In the genomic region with DNA sequence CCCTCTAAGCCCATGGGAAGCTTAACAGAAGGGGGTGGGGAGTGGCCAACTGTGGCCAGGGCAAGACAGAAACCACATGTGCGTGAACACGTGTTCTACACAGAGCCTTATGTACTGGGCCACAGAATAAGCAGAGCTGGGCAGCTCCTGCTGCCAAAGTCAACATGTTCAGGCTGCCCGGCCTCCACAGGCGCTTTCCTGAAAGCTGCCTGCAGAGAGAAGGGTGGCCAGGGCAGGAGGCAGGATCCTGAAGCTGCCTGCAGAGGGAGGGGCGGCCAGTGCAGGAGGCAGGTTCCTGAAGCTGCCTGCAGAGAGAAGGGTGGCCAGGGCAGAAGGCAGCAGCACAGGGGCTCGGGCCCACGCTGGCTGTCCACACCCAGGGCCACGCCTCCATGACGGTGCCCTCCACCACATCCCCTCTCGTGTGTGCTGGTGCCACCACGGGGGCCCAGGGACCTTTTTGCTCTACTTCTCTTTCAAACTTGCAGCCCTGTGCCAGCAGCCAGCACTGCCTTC, we compare ENCODE assay signal across 8 cellular contexts.
DNase-seq lines count a peak whose midpoint lies in the region; ATAC-seq and TF ChIP-seq lines count a peak whose summit lies in the region.

No MANE protein-coding gene starts in this region.

- peak overlapping the region; percentile 83 for H3K27ac ChIP-seq in RWPE1
- H3K27ac ChIP-seq in effector memory CD4-positive, alpha-beta T cell (ENCODE audit: insufficient read depth, low read length, poor library complexity, severe bottlenecking): peak overlapping the region; percentile 48

- H3K4me3 ChIP-seq in effector memory CD4-positive, alpha-beta T cell (ENCODE audit: insufficient read depth, low read depth, low read length, poor library complexity, severe bottlenecking): no peak overlapping the region
- H3K4me3 ChIP-seq in mucosa of stomach (ENCODE audit: low read length): no peak overlapping the region

- H3K27me3 ChIP-seq in effector memory CD4-positive, alpha-beta T cell (replicated peaks; ENCODE audit: control insufficient read depth, insufficient read depth, low read length, poor library complexity, severe bottlenecking): no peaks in the 10 kb centered on the region
- H3K27me3 ChIP-seq in mucosa of stomach (ENCODE audit: control insufficient read depth, insufficient read depth, low read length): no peaks in the 10 kb centered on the region

- H3K4me1 ChIP-seq in effector memory CD4-positive, alpha-beta T cell (ENCODE audit: control insufficient read depth, insufficient read depth, low read length, poor library complexity, severe bottlenecking): peaks cover 75% of the 10 kb centered on the region
- peaks cover 54% of the 10 kb centered on the region for H3K4me1 ChIP-seq in mucosa of stomach (ENCODE audit: control insufficient read depth, insufficient read depth, low read length)

- ATAC-seq in GM21576 (IDR thresholded peaks at IDR 0.05; ENCODE audit: unreplicated experiment): no peak

- DNase-seq in Daoy (ENCODE audit: low read depth) (peak; percentile 73), RWPE1 (ENCODE audit: low spot score) (peak; percentile 29), NOMO-1 treated with DMSO at 0.1 percent for 48 hours (lab: John Stamatoyannopoulos, UW; ENCODE audit: unreplicated experiment) (no peak), DMS79 treated with DMSO at 0.1 percent for 48 hours (lab: John Stamatoyannopoulos, UW) (no peak)
- no peak for DNase-seq in effector memory CD4-positive, alpha-beta T cell
- DNase-seq in activated CD4-positive, CD25-positive, alpha-beta regulatory T cell (lab: John Stamatoyannopoulos, UW): no peak

- no peak for TF ChIP-seq CTCF in RWPE1 (conservative IDR thresholded peaks at IDR 0.05; ENCODE audit: low read depth)

- CTCF ChIA-PET in RWPE1 (lab: Yijun Ruan, JAX): interaction anchor here (0.5 to 0.9 kb wide), 3 partner anchors 35 to 98 kb away, joined by 3 to 4 read pairs (median 3); no protein-coding TSS in a partner anchor

- H3K36me3 ChIP-seq in effector memory CD4-positive, alpha-beta T cell (ENCODE audit: control insufficient read depth, insufficient read depth, low read length): no peaks in the 10 kb centered on the region
- H3K36me3 ChIP-seq in mucosa of stomach (ENCODE audit: control insufficient read depth, insufficient read depth, low read length): no peaks in the 10 kb centered on the region

- no peaks in the 10 kb centered on the region for H3K9me3 ChIP-seq in effector memory CD4-positive, alpha-beta T cell (ENCODE audit: control insufficient read depth, low read length)
- H3K9me3 ChIP-seq in mucosa of stomach (ENCODE audit: control insufficient read depth, low read length): no peaks in the 10 kb centered on the region

- POLR2A ChIA-PET in RWPE1 (lab: Yijun Ruan, JAX; ENCODE audit: low non-redundant PET): no interaction called here

- H3K9ac ChIP-seq in mucosa of stomach (ENCODE audit: low read length): peak overlapping the region; percentile 32

Comparison
In these comparisons a context has a peak if more than half of its experiments do, and no peak if none do; other contexts are left out.
1. DNase-seq: peak in Daoy (single experiment) and RWPE1 (single experiment); none in effector memory CD4-positive, alpha-beta T cell (0 of 3), NOMO-1 treated with DMSO at 0.1 percent for 48 hours (single experiment), activated CD4-positive, CD25-positive, alpha-beta regulatory T cell (0 of 4) and DMS79 treated with DMSO at 0.1 percent for 48 hours (single experiment).